24 cellular contexts compared by ENCODE assay signal in genomic region chr2:28420717-28421116, GRCh38. TPM values are rescaled to one million over a fixed set of nuclear protein-coding genes. Genes with fewer than 3 reads are reported as not detected.
DNase-seq lines count a peak whose midpoint lies in the region; ATAC-seq and TF ChIP-seq lines count a peak whose summit lies in the region.
"Had no signal": no experiment of that assay in that cellular context is flagged by ENCODE, and none has a peak within 500 bp of the region (broad histone marks: within the 10 kb centered on the region; RNA-seq: fewer than 3 reads in every experiment).

No MANE protein-coding gene starts in this region.

- H3K36me3 ChIP-seq in left lung = peaks cover 0 to 51% of the 10 kb centered on the region in 2 donors
- H3K36me3 ChIP-seq in ascending aorta = peaks cover 25 to 56% of the 10 kb centered on the region in 2 donors
- H3K36me3 ChIP-seq: BLaER1, neural progenitor cell had no signal

- ATAC-seq in T-helper 17 cell (no peak), left lung (peak; percentile 47), HG02885 (IDR thresholded peaks at IDR 0.05; ENCODE audit: poor library complexity, unreplicated experiment) (no peak)
- no peak for ATAC-seq in stimulated activated effector memory CD8-positive, alpha-beta T cell treated with anti-CD3 and anti-CD28 coated beads, Interleukin-12 subunit alpha, Interleukin-12 subunit beta, amount 100 ng/mL, for 72 hours
- ATAC-seq: mucosa of descending colon had no signal

- no peaks in the 10 kb centered on the region for H3K27me3 Mint-ChIP-seq in activated naive CD4-positive, alpha-beta T cell treated with anti-CD3 and anti-CD28 coated beads, Interleukin-2, amount 10 ng/mL, durations not matched to agents 7 days and 5 days
- no peaks in the 10 kb centered on the region for H3K27me3 Mint-ChIP-seq in T-helper 17 cell
- H3K27me3 Mint-ChIP-seq: stimulated activated naive B cell treated with anti-CD40 and anti-IgM and Interleukin-4, amounts not matched to agents 10 μg/mL and 1 μg/mL and 100 μg/mL, for 72 hours had no signal

- H3K27ac Mint-ChIP-seq in activated naive CD4-positive, alpha-beta T cell treated with anti-CD3 and anti-CD28 coated beads, Interleukin-2, amount 10 ng/mL, durations not matched to agents 7 days and 5 days = peak overlapping the region; percentile 20
- H3K27ac Mint-ChIP-seq in T-helper 17 cell = peak overlapping the region; percentile 96
- H3K27ac Mint-ChIP-seq in stimulated activated effector memory CD8-positive, alpha-beta T cell treated with anti-CD3 and anti-CD28 coated beads, Interleukin-12 subunit alpha, Interleukin-12 subunit beta, amount 100 ng/mL, for 72 hours = peak overlapping the region; percentile 92
- H3K27ac Mint-ChIP-seq: activated B cell treated with CpG ODN at 0.5 μM for 24 hours; neural progenitor cell; stimulated activated naive B cell treated with anti-CD40 and anti-IgM and Interleukin-4, amounts not matched to agents 10 μg/mL and 1 μg/mL and 100 μg/mL, for 72 hours had no signal

- H3K9me3 Mint-ChIP-seq in activated naive CD4-positive, alpha-beta T cell treated with anti-CD3 and anti-CD28 coated beads, Interleukin-2, amount 10 ng/mL, durations not matched to agents 7 days and 5 days = no peaks in the 10 kb centered on the region
- H3K9me3 Mint-ChIP-seq in stimulated activated effector memory CD8-positive, alpha-beta T cell treated with anti-CD3 and anti-CD28 coated beads, Interleukin-12 subunit alpha, Interleukin-12 subunit beta, amount 100 ng/mL, for 72 hours = no peaks in the 10 kb centered on the region
- H3K9me3 Mint-ChIP-seq: activated B cell treated with CpG ODN at 0.5 μM for 24 hours, neural progenitor cell had no signal

- CTCF ChIA-PET in activated naive CD4-positive, alpha-beta T cell treated with anti-CD3 and anti-CD28 coated beads, Interleukin-2, amount 10 ng/mL, durations not matched to agents 7 days and 5 days (lab: Charles Lee) = no interaction called here

- peaks cover 20% of the 10 kb centered on the region for H3K36me3 Mint-ChIP-seq in activated naive CD4-positive, alpha-beta T cell treated with anti-CD3 and anti-CD28 coated beads, Interleukin-2, amount 10 ng/mL, durations not matched to agents 7 days and 5 days
- peaks cover 3% of the 10 kb centered on the region for H3K36me3 Mint-ChIP-seq in T-helper 17 cell (ENCODE audit: low read depth)
- H3K36me3 Mint-ChIP-seq in stimulated activated effector memory CD8-positive, alpha-beta T cell treated with anti-CD3 and anti-CD28 coated beads, Interleukin-12 subunit alpha, Interleukin-12 subunit beta, amount 100 ng/mL, for 72 hours = peaks cover 40% of the 10 kb centered on the region
- H3K36me3 Mint-ChIP-seq: neural progenitor cell had no signal

- no peak overlapping the region for H3K4me3 Mint-ChIP-seq in activated naive CD4-positive, alpha-beta T cell treated with anti-CD3 and anti-CD28 coated beads, Interleukin-2, amount 10 ng/mL, durations not matched to agents 7 days and 5 days
- H3K4me3 Mint-ChIP-seq in T-helper 17 cell = no peak overlapping the region
- H3K4me3 Mint-ChIP-seq in stimulated activated effector memory CD8-positive, alpha-beta T cell treated with anti-CD3 and anti-CD28 coated beads, Interleukin-12 subunit alpha, Interleukin-12 subunit beta, amount 100 ng/mL, for 72 hours = no peak overlapping the region
- H3K4me3 Mint-ChIP-seq: activated B cell treated with CpG ODN at 0.5 μM for 24 hours; neural progenitor cell; stimulated activated naive B cell treated with anti-CD40 and anti-IgM and Interleukin-4, amounts not matched to agents 10 μg/mL and 1 μg/mL and 100 μg/mL, for 72 hours had no signal

- H3K27me3 ChIP-seq in left lung (no peaks in the 10 kb centered on the region), ascending aorta (no peaks in the 10 kb centered on the region)
- H3K27me3 ChIP-seq: BLaER1, colonic mucosa, esophagus squamous epithelium, neural progenitor cell had no signal

- peaks cover 41% of the 10 kb centered on the region for H3K4me1 Mint-ChIP-seq in activated naive CD4-positive, alpha-beta T cell treated with anti-CD3 and anti-CD28 coated beads, Interleukin-2, amount 10 ng/mL, durations not matched to agents 7 days and 5 days
- peaks cover 34% of the 10 kb centered on the region for H3K4me1 Mint-ChIP-seq in T-helper 17 cell
- H3K4me1 Mint-ChIP-seq in stimulated activated effector memory CD8-positive, alpha-beta T cell treated with anti-CD3 and anti-CD28 coated beads, Interleukin-12 subunit alpha, Interleukin-12 subunit beta, amount 100 ng/mL, for 72 hours = peaks cover 71% of the 10 kb centered on the region
- H3K4me1 Mint-ChIP-seq: neural progenitor cell had no signal

- TF ChIP-seq CTCF in left lung (IDR thresholded peaks at IDR 0.05) (no peak), ascending aorta (IDR thresholded peaks at IDR 0.05) (no peak)

- DNase-seq in activated naive CD4-positive, alpha-beta T cell treated with anti-CD3 and anti-CD28 coated beads, Interleukin-2, amount 10 ng/mL, durations not matched to agents 7 days and 5 days = no peak
- no peak for DNase-seq in activated naive CD4-positive, alpha-beta T cell (lab: John Stamatoyannopoulos, UW)
- no peak for DNase-seq in T-helper 17 cell
- DNase-seq in left lung = peak in 1 of 2 donors; percentile 27
- no peak for DNase-seq in stimulated activated effector memory CD8-positive, alpha-beta T cell treated with anti-CD3 and anti-CD28 coated beads, Interleukin-12 subunit alpha, Interleukin-12 subunit beta, amount 100 ng/mL, for 72 hours (ENCODE audit: low spot score in 2 of 2)
- no peak for DNase-seq in ascending aorta (ENCODE audit: low spot score in 2 of 2)
- no peak for DNase-seq in stimulated activated CD4-positive, alpha-beta T cell treated with anti-CD3 and anti-CD28 coated beads, Interleukin-12 subunit alpha, Interleukin-12 subunit beta, amount 100 ng/mL, for 4 hours
- DNase-seq: activated B cell treated with CpG ODN at 0.5 μM for 24 hours; Caco-2; colonic mucosa; DND-41; esophagus squamous epithelium; hippocampal formation; left ventricle myocardium inferior; mucosa of descending colon; NCI-H446 treated with DMSO at 0.1 percent for 48 hours; Right ventricle myocardium superior; small intestine; stimulated activated CD4-positive, alpha-beta T cell treated with anti-CD3 and anti-CD28 coated beads, Interleukin-2, amount 100 ng/mL, for 48 hours; stimulated activated naive B cell treated with anti-CD40 and anti-IgM and Interleukin-4, amounts not matched to agents 10 μg/mL and 1 μg/mL and 100 μg/mL, for 72 hours; SW 1271 had no signal

- H3K27ac ChIP-seq in left lung (peak overlapping the region in 1 of 2 donors; percentile 13), ascending aorta (no peak overlapping the region)
- H3K27ac ChIP-seq: BLaER1, colonic mucosa, left ventricle myocardium inferior, neural progenitor cell had no signal

- intact Hi-C loops in left lung (cut with DNase I) (no loop called here), ascending aorta (cut with DNase I) (no loop called here)

- no peak overlapping the region for H3K4me3 ChIP-seq in left lung
- no peak overlapping the region for H3K4me3 ChIP-seq in ascending aorta
- H3K4me3 ChIP-seq: BLaER1, colonic mucosa, esophagus squamous epithelium, left ventricle myocardium inferior, mucosa of descending colon, neural progenitor cell had no signal

- H3K4me1 ChIP-seq in left lung = peaks cover 0 to 30% of the 10 kb centered on the region in 2 donors
- H3K4me1 ChIP-seq in ascending aorta = no peaks in the 10 kb centered on the region
- H3K4me1 ChIP-seq: colonic mucosa, neural progenitor cell had no signal

- H3K9me3 ChIP-seq in T-helper 17 cell (ENCODE audit: control insufficient read depth, low read length, poor library complexity, severe bottlenecking) (no peaks in the 10 kb centered on the region), left lung (no peaks in the 10 kb centered on the region), ascending aorta (no peaks in the 10 kb centered on the region)
- H3K9me3 ChIP-seq: BLaER1, Caco-2, colonic mucosa, esophagus squamous epithelium, left ventricle myocardium inferior, mucosa of descending colon had no signal

RNA-seq across cellular contexts. Expression of gene FOSL2, which starts 28.1 kb away (rescaled TPM):
- total RNA-seq in T-helper 17 cell (100 to 1,000 TPM; 114 to 153 TPM), left lung (100 to 1,000 TPM in 1 of 2 donors, 10 to 100 TPM in 1; 83.4 to 114 TPM), ascending aorta (185 TPM)

Comparison
In these comparisons a context has a peak if more than half of its experiments do, and no peak if none do; other contexts are left out.
1. H3K27ac Mint-ChIP-seq: peak in every context shown above with its lines; median percentile 96 in T-helper 17 cell; 92 in stimulated activated effector memory CD8-positive, alpha-beta T cell treated with anti-CD3 and anti-CD28 coated beads, Interleukin-12 subunit alpha, Interleukin-12 subunit beta, amount 100 ng/mL, for 72 hours; 20 in activated naive CD4-positive, alpha-beta T cell treated with anti-CD3 and anti-CD28 coated beads, Interleukin-2, amount 10 ng/mL, durations not matched to agents 7 days and 5 days.